ENCODE assay signal across 31 cellular contexts in the genomic region with DNA sequence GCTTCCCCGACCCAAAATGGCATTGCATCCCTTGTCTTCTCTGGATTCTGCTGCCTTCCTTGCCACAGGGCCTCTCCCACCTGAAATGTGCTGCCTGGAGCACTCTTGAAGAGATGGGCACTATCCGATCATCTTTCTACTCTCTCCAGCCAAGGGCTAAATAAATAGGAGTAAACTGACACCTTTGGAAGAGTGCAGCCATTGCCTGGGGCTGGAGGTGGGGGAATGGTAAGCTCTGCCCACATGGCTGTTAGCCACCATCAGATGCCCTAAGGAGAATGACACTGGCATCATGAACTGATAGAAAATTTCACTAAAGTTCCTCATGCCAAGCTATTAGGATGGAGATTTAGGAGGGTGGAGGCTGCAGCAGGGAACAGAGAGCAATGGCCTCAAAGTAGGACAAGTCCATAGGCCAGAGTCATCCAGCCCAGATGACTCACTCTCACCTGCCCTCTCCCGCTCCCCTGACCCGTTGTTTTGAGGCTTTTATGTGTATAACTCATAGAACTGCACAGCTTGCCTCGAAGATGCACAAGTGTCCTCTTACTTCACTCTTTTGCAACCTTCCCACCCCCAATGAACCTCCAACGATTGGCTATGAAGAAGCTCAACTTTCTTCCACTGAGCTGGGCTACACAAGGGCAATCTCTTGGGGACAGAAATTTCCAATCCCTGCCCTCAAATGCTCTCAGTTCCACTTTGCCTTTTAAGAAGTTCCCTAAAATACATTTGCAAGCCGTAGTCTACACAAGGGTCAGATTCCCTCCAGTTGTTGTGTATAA. TPM values are rescaled to one million over a fixed set of nuclear protein-coding genes. Genes with fewer than 3 reads are reported as not detected.
DNase-seq lines count a peak whose midpoint lies in the region; ATAC-seq and TF ChIP-seq lines count a peak whose summit lies in the region.
"Had no signal": no experiment of that assay in that cellular context is flagged by ENCODE, and none has a peak within 500 bp of the region (broad histone marks: within the 10 kb centered on the region; RNA-seq: fewer than 3 reads in every experiment).

No MANE protein-coding gene starts in this region.

- intact Hi-C loops in body of pancreas (cut with DNase I) (no loop called here), lower leg skin (cut with DNase I; ENCODE audit: low total_unique reads) (no loop called here)

- WGBS in body of pancreas, 2 donors = 75 to 78% methylated on average over 5 to 6 of the region's 7 CpGs
- 63 to 70% methylated on average over 7 of the region's 7 CpGs for WGBS in lower leg skin, 2 donors

- H3K36me3 ChIP-seq in body of pancreas (replicated peaks in 1 of 2; ENCODE audit: insufficient read depth in 1 of 2, low read depth in 2 of 2) (no peaks in the 10 kb centered on the region), skeletal muscle tissue (ENCODE audit: control insufficient read depth in 3 of 3, insufficient read depth in 3 of 3, low read length in 3 of 3) (no peaks in the 10 kb centered on the region)
- H3K36me3 ChIP-seq: cardiac muscle cell, colonic mucosa, heart left ventricle, pancreas, right atrium auricular region, uterus had no signal

- H3K4me1 ChIP-seq in body of pancreas (peaks cover 23% of the 10 kb centered on the region), skeletal muscle tissue (ENCODE audit: control insufficient read depth in 3 of 3, insufficient read depth in 3 of 3, low read length in 3 of 3) (peaks cover 6 to 10% (median 9%) of the 10 kb centered on the region in 3 donors)
- H3K4me1 ChIP-seq: colonic mucosa, pancreas, right atrium auricular region, uterus had no signal

- H3K27ac ChIP-seq in body of pancreas (peak overlapping the region in 3 of 4 donors; percentile 16 to 49 (median 36)), skeletal muscle tissue (ENCODE audit: low read depth, low read length) (peak overlapping the region; percentile 81)
- H3K27ac ChIP-seq: cardiac muscle cell, colonic mucosa, GM23248, heart left ventricle, HL-60, PC-9, right atrium auricular region, uterus had no signal

- H3K4me3 ChIP-seq in body of pancreas (no peak overlapping the region), skeletal muscle tissue (ENCODE audit: low read length in 3 of 3) (peak overlapping the region; percentile 53 to 67 (median 61)), lower leg skin (ENCODE audit: low read depth, poor library complexity, severe bottlenecking) (no peak overlapping the region)
- H3K4me3 ChIP-seq: cardiac muscle cell, colonic mucosa, GM23248, heart left ventricle, pancreas, PC-9, right atrium auricular region, uterus had no signal

- TF ChIP-seq CTCF in body of pancreas (IDR thresholded peaks at IDR 0.05) (no peak), lower leg skin (IDR thresholded peaks at IDR 0.05) (no peak)

- TF ChIP-seq POLR2A in body of pancreas (IDR thresholded peaks at IDR 0.05) (no peak), lower leg skin (IDR thresholded peaks at IDR 0.05) (no peak)

- H3K27me3 ChIP-seq in body of pancreas (no peaks in the 10 kb centered on the region), skeletal muscle tissue (ENCODE audit: control insufficient read depth in 3 of 3, insufficient read depth in 3 of 3, low read length in 3 of 3) (no peaks in the 10 kb centered on the region)
- H3K27me3 ChIP-seq: cardiac muscle cell, colonic mucosa, heart left ventricle, right atrium auricular region, uterus had no signal

- no peak for ATAC-seq in body of pancreas
- ATAC-seq: activated T-helper 17 cell treated with anti-CD3 and anti-CD28 coated beads, Interleukin-2, amount 50 U/mL, for 72 hours; effector memory CD8-positive, alpha-beta T cell; heart left ventricle; pancreas had no signal

- DNase-seq in DMS53 (lab: John Stamatoyannopoulos, UW) = peak; percentile 9
- DNase-seq in DMS53 treated with DMSO at 0.1 percent for 48 hours (lab: John Stamatoyannopoulos, UW; ENCODE audit: unreplicated experiment) = no peak
- peak; percentile 23 for DNase-seq in NCI-H2029 (lab: John Stamatoyannopoulos, UW)
- DNase-seq in body of pancreas = no peak
- DNase-seq in NCI-H69 (lab: John Stamatoyannopoulos, UW) = no peak
- DNase-seq in epidermal melanocyte (ENCODE audit: insufficient read length, low spot score) = no peak
- no peak for DNase-seq in lower leg skin (ENCODE audit: low spot score in 2 of 2)
- DNase-seq: 8988T; activated CD4-positive, alpha-beta memory T cell treated with anti-CD3 and anti-CD28 coated beads for 36 hours; activated CD8-positive, alpha-beta memory T cell treated with anti-CD3 and anti-CD28 coated beads, Interleukin-2, amount 50 U/mL, for 48 hours; anterior cingulate cortex; CD4-positive, alpha-beta T cell; colonic mucosa; effector memory CD8-positive, alpha-beta T cell; foreskin fibroblast; GM23248; heart left ventricle; Karpas-422; NCI-H1048; NCI-H187 treated with DMSO at 0.1 percent for 48 hours; pancreas; PC-9; Right ventricle myocardium superior; stimulated activated CD4-positive, alpha-beta T cell treated with anti-CD3 and anti-CD28 coated beads, Interleukin-4, amount 100 ng/mL, for 1 hour; stimulated activated naive CD4-positive, alpha-beta T cell; uterus had no signal

- H3K9me3 ChIP-seq in body of pancreas (no peaks in the 10 kb centered on the region), skeletal muscle tissue (ENCODE audit: control insufficient read depth in 3 of 3, low read length in 3 of 3) (no peaks in the 10 kb centered on the region)
- H3K9me3 ChIP-seq: colonic mucosa, heart left ventricle, pancreas, right atrium auricular region, uterus had no signal

- H3K9ac ChIP-seq in skeletal muscle tissue (ENCODE audit: low read depth in 1 of 3, low read length in 3 of 3) = peak overlapping the region in 1 of 3 donors; percentile 70
- H3K9ac ChIP-seq: GM23248 had no signal

RNA-seq across cellular contexts. Expression of a gene that starts 0.9 kb away (rescaled TPM):
- total RNA-seq in body of pancreas = 1 to 10 TPM; 1.0 to 2.3 TPM
- total RNA-seq in skeletal muscle tissue = not detected
- total RNA-seq in lower leg skin = under 1 TPM in 3 of 4 donors, not detected in 1; 0.19 to 0.52 (median 0.42) TPM
- total RNA-seq: GM23248, right atrium auricular region, uterus had no signal

RNA-seq across cellular contexts. Expression of a gene that starts 5.3 kb away (rescaled TPM):
- total RNA-seq in body of pancreas (1 to 10 TPM; 4.3 to 5.2 TPM), skeletal muscle tissue (2.1 TPM), lower leg skin (10 to 100 TPM; 17.9 to 25.2 (median 20.2) TPM)

RNA-seq across cellular contexts. Expression of a gene that starts 35.9 kb away (rescaled TPM):
- total RNA-seq in body of pancreas (not detected), skeletal muscle tissue (301 TPM), lower leg skin (not detected)
- total RNA-seq: activated CD4-positive, alpha-beta memory T cell treated with anti-CD3 and anti-CD28 coated beads for 36 hours; activated T-helper 17 cell treated with anti-CD3 and anti-CD28 coated beads, Interleukin-2, amount 50 U/mL, for 72 hours; CD4-positive, alpha-beta T cell; GM23248; PC-9 had no signal

Comparison
In these comparisons a context has a peak if more than half of its experiments do, and no peak if none do; other contexts are left out.
1. DNase-seq: peak in DMS53 (single experiment) and NCI-H2029 (single experiment); none in DMS53 treated with DMSO at 0.1 percent for 48 hours (single experiment), body of pancreas (0 of 4), NCI-H69 (single experiment), epidermal melanocyte (single experiment) and lower leg skin (0 of 2).
2. H3K4me3 ChIP-seq: peak in skeletal muscle tissue (3 of 3); none in body of pancreas (0 of 2) and lower leg skin (single experiment).
3. RNA of a gene that starts 35.9 kb away (total RNA-seq): 301 TPM in skeletal muscle tissue (single experiment); not detected in lower leg skin and not detected in body of pancreas; every median in the first group is over 100 times any median in the second.